Comparison of ENCODE assay signal across 31 cellular contexts in genomic region chr15:89860851-89861360, GRCh38. TPM values are rescaled to one million over a fixed set of nuclear protein-coding genes. Genes with fewer than 3 reads are reported as not detected.
DNase-seq lines count a peak whose midpoint lies in the region; ATAC-seq and TF ChIP-seq lines count a peak whose summit lies in the region.
"Had no signal": no experiment of that assay in that cellular context is flagged by ENCODE, and none has a peak within 500 bp of the region (broad histone marks: within the 10 kb centered on the region; RNA-seq: fewer than 3 reads in every experiment).

No MANE protein-coding gene starts in this region.

- TF ChIP-seq POLR2A in prostate gland (IDR thresholded peaks at IDR 0.05), result no peak

- H3K27me3 ChIP-seq in colonic mucosa (no peaks in the 10 kb centered on the region), prostate gland (replicated peaks; ENCODE audit: insufficient read depth) (no peaks in the 10 kb centered on the region), brain microvascular endothelial cell (replicated peaks) (no peaks in the 10 kb centered on the region)
- H3K27me3 ChIP-seq: ovary, SJSA1, suprapubic skin had no signal

- WGBS in prostate gland, result 61% methylated on average over 4 of the region's 4 CpGs

- H3K4me3 ChIP-seq in colonic mucosa (no peak overlapping the region), prostate gland (no peak overlapping the region), brain microvascular endothelial cell (ENCODE audit: low read depth, low read length) (no peak overlapping the region)
- H3K4me3 ChIP-seq: ovary, SJSA1, skin epidermis, suprapubic skin had no signal

- intact Hi-C loops in colonic mucosa (cut with DNase I), result no loop called here
- intact Hi-C loops in prostate gland (cut with DNase I), result no loop called here

- peak overlapping the region; percentile 58 for H3K27ac ChIP-seq in colonic mucosa
- H3K27ac ChIP-seq in prostate gland, result peak overlapping the region; percentile 41 to 77
- H3K27ac ChIP-seq in brain microvascular endothelial cell, result no peak overlapping the region
- H3K27ac ChIP-seq: 22Rv1, ovary, SJSA1, suprapubic skin had no signal

- H3K36me3 ChIP-seq in colonic mucosa, result no peaks in the 10 kb centered on the region
- no peaks in the 10 kb centered on the region for H3K36me3 ChIP-seq in prostate gland
- H3K36me3 ChIP-seq in brain microvascular endothelial cell (replicated peaks), result peaks cover 17% of the 10 kb centered on the region
- H3K36me3 ChIP-seq: ovary had no signal

- DNase-seq in NCI-H146 (lab: John Stamatoyannopoulos, UW) (peak; percentile 38), NCI-H146 treated with DMSO at 0.1 percent for 48 hours (lab: John Stamatoyannopoulos, UW; ENCODE audit: unreplicated experiment) (no peak), NCI-H748 (lab: John Stamatoyannopoulos, UW; ENCODE audit: unreplicated experiment) (peak; percentile 76), colonic mucosa (no peak), prostate gland (ENCODE audit: low spot score) (peak; percentile 27), NCI-H345 treated with DMSO at 0.1 percent for 48 hours (lab: John Stamatoyannopoulos, UW; ENCODE audit: unreplicated experiment) (no peak), brain microvascular endothelial cell (no peak)
- DNase-seq: activated CD4-positive, alpha-beta memory T cell treated with anti-CD3 and anti-CD28 coated beads, Interleukin-2, amount 10 ng/mL, durations not matched to agents 7 days and 5 days; activated CD4-positive, CD25-positive, alpha-beta regulatory T cell treated with anti-CD3 and anti-CD28 coated beads, Interleukin-2, amount 50 U/mL, for 72 hours; activated CD8-positive, alpha-beta memory T cell treated with anti-CD3 and anti-CD28 coated beads, Interleukin-2, amount 50 U/mL, for 4 hours; activated naive CD4-positive, alpha-beta T cell treated with anti-CD3 and anti-CD28 coated beads for 36 hours; CD4-positive, alpha-beta T cell; endodermal cell; GOT3; HFFc6; hippocampal formation; immature natural killer cell; mammary epithelial cell; NCI-H1092; NCI-H187 treated with DMSO at 0.1 percent for 48 hours; NCI-H524 treated with DMSO at 0.1 percent for 48 hours; ovary; RPMI8226; stimulated activated naive CD4-positive, alpha-beta T cell treated with Interleukin-2 at 50 U/mL for 16 hours had no signal

- TF ChIP-seq CTCF in colonic mucosa (IDR thresholded peaks at IDR 0.05), result no peak
- TF ChIP-seq CTCF in prostate gland (IDR thresholded peaks at IDR 0.05), result no peak
- no peak for TF ChIP-seq CTCF in brain microvascular endothelial cell (IDR thresholded peaks at IDR 0.05; ENCODE audit: low read depth, low read length, missing control alignments)

- H3K9ac ChIP-seq in colonic mucosa (ENCODE audit: low read depth in 2 of 2, low read length in 2 of 2), result peak overlapping the region in 1 of 2 donors; percentile 28

- peaks cover 16% of the 10 kb centered on the region for H3K4me1 ChIP-seq in colonic mucosa
- no peaks in the 10 kb centered on the region for H3K4me1 ChIP-seq in prostate gland (replicated peaks)
- H3K4me1 ChIP-seq: SJSA1, suprapubic skin had no signal

- no peak for ATAC-seq in HG03097 (IDR thresholded peaks at IDR 0.05; ENCODE audit: low FRiP score, unreplicated experiment)
- ATAC-seq: esophagus mucosa had no signal

- in situ Hi-C loops in brain microvascular endothelial cell (cut with HindIII; ENCODE audit: low pct_ligation_motif_present, low sequenced_read_pairs), result no loop called here

- H3K9me3 ChIP-seq in colonic mucosa (no peaks in the 10 kb centered on the region), prostate gland (no peaks in the 10 kb centered on the region)
- H3K9me3 ChIP-seq: ovary, SJSA1, suprapubic skin had no signal

RNA-seq across cellular contexts. Expression of gene AP3S2, which starts 32.9 kb away (rescaled TPM):
- total RNA-seq in colonic mucosa (10 to 100 TPM; 44.5 to 48.6 TPM), prostate gland (10 to 100 TPM; 43.7 to 44.7 TPM)

RNA-seq across cellular contexts. Expression of gene ANPEP, which starts 46.3 kb away (rescaled TPM):
- 100 to 1,000 TPM; 216 to 567 TPM for total RNA-seq in colonic mucosa
- 100 to 1,000 TPM in 1 of 2 donors, 10 to 100 TPM in 1; 41.9 to 152 TPM for total RNA-seq in prostate gland
- total RNA-seq: activated naive CD4-positive, alpha-beta T cell treated with anti-CD3 and anti-CD28 coated beads for 36 hours had no signal

RNA-seq across cellular contexts. Expression of gene ARPIN, which starts 51.8 kb away (rescaled TPM):
- 10 to 100 TPM; 31.7 to 36.7 TPM for total RNA-seq in colonic mucosa
- 10 to 100 TPM; 18.7 to 39.5 TPM for total RNA-seq in prostate gland
- total RNA-seq: activated CD4-positive, alpha-beta memory T cell treated with anti-CD3 and anti-CD28 coated beads, Interleukin-2, amount 10 ng/mL, durations not matched to agents 7 days and 5 days; activated naive CD4-positive, alpha-beta T cell treated with anti-CD3 and anti-CD28 coated beads for 36 hours; activated T-helper 1 cell treated with anti-CD3 and anti-CD28 coated beads, Interleukin-12 subunit alpha, Interleukin-12 subunit beta, Interleukin-2, Interleukin-4 antibody, amounts not matched to agents 30 ng/mL and 10 ng/mL and 1 ng/mL, durations not matched to agents 14 hours and 24 hours and 36 hours; CD4-positive, alpha-beta T cell had no signal

Comparison
In these comparisons a context has a peak if more than half of its experiments do, and no peak if none do; other contexts are left out.
1. DNase-seq: peak in NCI-H146 (single experiment), NCI-H748 (single experiment) and prostate gland (single experiment); none in NCI-H146 treated with DMSO at 0.1 percent for 48 hours (single experiment), colonic mucosa (single experiment), NCI-H345 treated with DMSO at 0.1 percent for 48 hours (single experiment) and brain microvascular endothelial cell (single experiment).